Comparison of ENCODE assay signal across 9 cellular contexts in genomic region chr2:36352024-36352398, GRCh38. TPM values are rescaled to one million over a fixed set of nuclear protein-coding genes. Genes with fewer than 3 reads are reported as not detected.
DNase-seq lines count a peak whose midpoint lies in the region; FAIRE-seq and TF ChIP-seq lines count a peak whose summit lies in the region.
"Had no signal": no experiment of that assay in that cellular context is flagged by ENCODE, and none has a peak within 500 bp of the region (broad histone marks: within the 10 kb centered on the region; RNA-seq: fewer than 3 reads in every experiment).

No MANE protein-coding gene starts in this region.

- peaks cover 6% of the 10 kb centered on the region for H3K27me3 ChIP-seq in HL-60 (ENCODE audit: insufficient read depth, poor library complexity, severe bottlenecking)
- no peaks in the 10 kb centered on the region for H3K27me3 ChIP-seq in small intestine (ENCODE audit: control insufficient read depth in 2 of 2, insufficient read depth in 2 of 2, low read length in 2 of 2)
- H3K27me3 ChIP-seq: SJSA1 had no signal

- FAIRE-seq in small intestine (lab: Jason Lieb, UNC) = no peak

- no peak overlapping the region for H3K4me3 ChIP-seq in HL-60 (replicated peaks; ENCODE audit: insufficient read depth, low read length)
- no peak overlapping the region for H3K4me3 ChIP-seq in small intestine (ENCODE audit: low read depth in 1 of 2, low read length in 2 of 2)
- H3K4me3 ChIP-seq: SJSA1 had no signal

- 2 to 5% (median 3%) methylated on average over 7 of the region's 7 CpGs for WGBS in small intestine, 3 donors

- DNase-seq in DMS 273 treated with DMSO at 0.1 percent for 48 hours (lab: John Stamatoyannopoulos, UW) = peak; percentile 12
- peak in 1 of 2 experiments; percentile 20 for DNase-seq in HL-60 (ENCODE audit: low read depth in 1 of 2, low spot score in 1 of 2)
- DNase-seq in RPMI7951 (ENCODE audit: low read depth) = peak; percentile 61
- peak; percentile 48 for DNase-seq in fibroblast of gingiva (ENCODE audit: low read depth)
- DNase-seq in small intestine = peak; percentile 58
- DNase-seq in activated T-cell treated with anti-CD3 and anti-CD28 coated beads for 4 hours = no peak
- DNase-seq in OCI-M2 (lab: John Stamatoyannopoulos, UW; ENCODE audit: unreplicated experiment) = no peak
- DNase-seq in cerebellar nuclear complex (lab: John Stamatoyannopoulos, UW) = no peak

- H3K27ac ChIP-seq in HL-60 (replicated peaks) (no peak overlapping the region), small intestine (ENCODE audit: low read depth in 1 of 2, low read length in 1 of 2) (no peak overlapping the region)

- no peaks in the 10 kb centered on the region for H3K4me1 ChIP-seq in small intestine (ENCODE audit: control insufficient read depth in 2 of 2, insufficient read depth in 1 of 2, low read depth in 1 of 2, low read length in 1 of 2)

- TF ChIP-seq CTCF in HL-60 (IDR thresholded peaks at IDR 0.05; ENCODE audit: insufficient read depth, low read length) = peak; percentile 33

- H3K36me3 ChIP-seq in small intestine (ENCODE audit: control insufficient read depth in 2 of 2, insufficient read depth in 2 of 2, low read length in 2 of 2) = no peaks in the 10 kb centered on the region

- no peaks in the 10 kb centered on the region for H3K9me3 ChIP-seq in small intestine (ENCODE audit: control insufficient read depth, low read depth)
- H3K9me3 ChIP-seq: SJSA1 had no signal

RNA-seq across cellular contexts. Expression of gene CRIM1, which starts 3.6 kb away (rescaled TPM):
- total RNA-seq in RPMI7951 (2014; rRNA removed; shearing (Covaris generic)) = 35.1 and 44.2 TPM in 2 replicates
- polyA plus RNA-seq in small intestine = 10 to 100 TPM in 1 of 3 donors, 1 to 10 TPM in 1, under 1 TPM in 1; 0.89 to 17.4 (median 1.1) TPM

Comparison
In these comparisons a context has a peak if more than half of its experiments do, and no peak if none do; other contexts are left out.
1. DNase-seq: peak in DMS 273 treated with DMSO at 0.1 percent for 48 hours (single experiment), RPMI7951 (single experiment), fibroblast of gingiva (single experiment) and small intestine (single experiment); none in activated T-cell treated with anti-CD3 and anti-CD28 coated beads for 4 hours (single experiment), OCI-M2 (single experiment) and cerebellar nuclear complex (0 of 2).